8 cellular contexts compared by ENCODE assay signal in genomic region chr16:81798311-81799137, GRCh38. TPM values are rescaled to one million over a fixed set of nuclear protein-coding genes. Genes with fewer than 3 reads are reported as not detected.
DNase-seq lines count a peak whose midpoint lies in the region; ATAC-seq and TF ChIP-seq lines count a peak whose summit lies in the region.

No MANE protein-coding gene starts in this region.

- TF ChIP-seq POLR2A in Raji (IDR thresholded peaks at IDR 0.05; ENCODE audit: insufficient read depth, low read depth, low read length) (peak; percentile 35), testis (IDR thresholded peaks at IDR 0.05) (no peak)

- H3K36me3 ChIP-seq in testis (ENCODE audit: low read depth, missing control alignments) = no peaks in the 10 kb centered on the region

- H3K4me3 Mint-ChIP-seq in memory B cell = peak overlapping the region; percentile 63

- no peaks in the 10 kb centered on the region for H3K9me3 ChIP-seq in testis

- peak; percentile 33 for DNase-seq in stimulated activated CD4-positive, alpha-beta T cell treated with anti-CD3 and anti-CD28 coated beads, Interleukin-15, amount 100 ng/mL, for 24 hours
- no peak for DNase-seq in stimulated activated CD4-positive, alpha-beta T cell treated with anti-CD3 and anti-CD28 coated beads, Interleukin-12 subunit alpha, Interleukin-12 subunit beta, amount 100 ng/mL, for 4 hours
- peak in 1 of 2 donors; percentile 57 for DNase-seq in memory B cell (ENCODE audit: low spot score in 2 of 2)
- DNase-seq in glomerular visceral epithelial cell (ENCODE audit: extremely low spot score) = no peak
- DNase-seq in testis = no peak
- DNase-seq in NCI-H345 treated with DMSO at 0.1 percent for 48 hours (lab: John Stamatoyannopoulos, UW; ENCODE audit: unreplicated experiment) = no peak

- intact Hi-C loops in testis (cut with DNase I; ENCODE audit: low total_unique reads) = no loop called here

- WGBS in testis, 2 donors = 43 to 59% methylated on average over 11 to 14 of the region's 14 CpGs

- no peaks in the 10 kb centered on the region for H3K9me3 Mint-ChIP-seq in memory B cell

- no peak overlapping the region for H3K27ac ChIP-seq in testis

- peaks cover 67% of the 10 kb centered on the region for H3K4me1 Mint-ChIP-seq in memory B cell

- no peak overlapping the region for H3K4me3 ChIP-seq in testis

- no peaks in the 10 kb centered on the region for H3K27me3 Mint-ChIP-seq in memory B cell

- no peaks in the 10 kb centered on the region for H3K4me1 ChIP-seq in testis

- no peaks in the 10 kb centered on the region for H3K27me3 ChIP-seq in testis

- ATAC-seq in HG02970 (IDR thresholded peaks at IDR 0.05; ENCODE audit: low FRiP score, unreplicated experiment) (peak; percentile 53), memory B cell (ENCODE audit: low read depth) (peak; percentile 75)

- TF ChIP-seq CTCF in testis (IDR thresholded peaks at IDR 0.05) = no peak

- peaks cover 45% of the 10 kb centered on the region for H3K36me3 Mint-ChIP-seq in memory B cell

- peak overlapping the region; percentile 97 for H3K27ac Mint-ChIP-seq in memory B cell

RNA-seq across cellular contexts. Expression of gene PLCG2, which starts 19.4 kb away (rescaled TPM):
- 10 to 100 TPM in 1 of 2 donors, 1 to 10 TPM in 1; 8.0 to 11.3 TPM for total RNA-seq in testis
- polyA plus RNA-seq in testis (ENCODE audit: insufficient read depth, low read depth, low replicate concordance) = 6.8 TPM
